Comparison of ENCODE assay signal across 21 cellular contexts in genomic region chr4:86971355-86971683, GRCh38.
"Had no signal": no experiment of that assay in that cellular context is flagged by ENCODE, and none has a peak within 500 bp of the region (broad histone marks: within the 10 kb centered on the region; RNA-seq: fewer than 3 reads in every experiment).

No MANE protein-coding gene starts in this region.

- H3K36me3 Mint-ChIP-seq: natural killer cell treated with Interleukin-12 subunit alpha and Interleukin-12 subunit beta and Interleukin-15 and Interleukin-18, amount 100 ng/mL, for 72 hours had no signal

- H3K27me3 Mint-ChIP-seq: natural killer cell treated with Interleukin-12 subunit alpha and Interleukin-12 subunit beta and Interleukin-15 and Interleukin-18, amount 100 ng/mL, for 72 hours; T-cell had no signal

- H3K4me3 ChIP-seq: adrenal gland, breast epithelium, gastrocnemius medialis, lung, suprapubic skin, transverse colon, vagina had no signal

- H3K4me3 Mint-ChIP-seq: activated T-helper 1 cell treated with anti-CD3 and anti-CD28 coated beads, Interleukin-12 subunit alpha, Interleukin-12 subunit beta, Interleukin-2, Interleukin-4 antibody, amounts not matched to agents 30 ng/mL and 10 ng/mL and 1 ng/mL, durations not matched to agents 14 hours and 24 hours and 36 hours; natural killer cell treated with Interleukin-12 subunit alpha and Interleukin-12 subunit beta and Interleukin-15 and Interleukin-18, amount 100 ng/mL, for 72 hours; T-cell had no signal

- H3K27ac Mint-ChIP-seq: activated T-helper 1 cell treated with anti-CD3 and anti-CD28 coated beads, Interleukin-12 subunit alpha, Interleukin-12 subunit beta, Interleukin-2, Interleukin-4 antibody, amounts not matched to agents 30 ng/mL and 10 ng/mL and 1 ng/mL, durations not matched to agents 14 hours and 24 hours and 36 hours had no signal

- H3K27me3 ChIP-seq: adrenal gland, breast epithelium, gastrocnemius medialis, suprapubic skin, transverse colon, vagina had no signal

- H3K9me2 ChIP-seq: SK-N-SH had no signal

- DNase-seq: activated CD8-positive, alpha-beta memory T cell treated with anti-CD3 and anti-CD28 coated beads, Interleukin-2, amount 50 U/mL, for 4 hours; effector CD8-positive, alpha-beta T cell; gastrocnemius medialis; head of caudate nucleus; kidney; SK-N-SH; stimulated activated CD4-positive, alpha-beta T cell treated with anti-CD3 and anti-CD28 coated beads, Interleukin-12 subunit alpha, Interleukin-12 subunit beta, amount 100 ng/mL, for 4 hours; stimulated activated CD4-positive, alpha-beta T cell treated with anti-CD3 and anti-CD28 coated beads, Interleukin-1b, Interleukin-23, amount 100 ng/mL, for 48 hours; stimulated activated CD8-positive, alpha-beta memory T cell treated with anti-CD3 and anti-CD28 coated beads, Interleukin-4, amount 100 ng/mL, for 48 hours; stimulated activated naive CD4-positive, alpha-beta T cell treated with Interleukin-2 at 50 U/mL for 16 hours; T-cell; T-helper 9 cell; transverse colon had no signal

- H3K27ac ChIP-seq: gastrocnemius medialis, vagina had no signal

- H3K4me2 ChIP-seq: SK-N-SH had no signal

- H3K9me3 ChIP-seq: adrenal gland, breast epithelium, gastrocnemius medialis, SK-N-SH, suprapubic skin, transverse colon, vagina had no signal

- H3K36me3 ChIP-seq: adrenal gland, breast epithelium, suprapubic skin, transverse colon, vagina had no signal

- H3K9ac ChIP-seq: SK-N-SH had no signal

- H3K9me3 Mint-ChIP-seq: activated T-helper 1 cell treated with anti-CD3 and anti-CD28 coated beads, Interleukin-12 subunit alpha, Interleukin-12 subunit beta, Interleukin-2, Interleukin-4 antibody, amounts not matched to agents 30 ng/mL and 10 ng/mL and 1 ng/mL, durations not matched to agents 14 hours and 24 hours and 36 hours; natural killer cell treated with Interleukin-12 subunit alpha and Interleukin-12 subunit beta and Interleukin-15 and Interleukin-18, amount 100 ng/mL, for 72 hours; T-cell had no signal

- ATAC-seq: gastrocnemius medialis; left lobe of liver; natural killer cell treated with Interleukin-12 subunit alpha and Interleukin-12 subunit beta and Interleukin-15 and Interleukin-18, amount 100 ng/mL, for 72 hours; T-cell had no signal
